13 cellular contexts compared by ENCODE assay signal in the genomic region with DNA sequence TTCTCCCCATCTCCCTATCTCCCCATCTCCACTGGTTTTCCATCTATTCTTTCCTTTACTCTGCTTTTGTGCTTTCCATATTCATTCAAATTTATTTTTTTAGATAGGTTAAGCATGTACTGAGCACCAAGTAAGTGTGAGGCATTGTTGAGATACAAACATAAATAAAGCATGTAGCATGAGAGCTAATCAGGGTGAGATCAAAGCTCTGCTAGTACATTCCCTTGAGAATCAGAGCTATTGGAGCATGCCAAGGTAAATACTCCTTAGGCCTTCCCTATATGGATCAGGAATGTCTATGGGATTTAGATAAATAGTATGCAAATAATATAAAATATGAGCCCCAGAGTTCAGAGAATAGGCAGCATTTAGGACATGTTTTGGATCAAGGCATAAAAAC. TPM values are rescaled to one million over a fixed set of nuclear protein-coding genes. Genes with fewer than 3 reads are reported as not detected.
A peak's percentile ranks its signal among the peaks of the same experiment; 100 is the strongest.
DNase-seq lines count a peak whose midpoint lies in the region; ATAC-seq and TF ChIP-seq lines count a peak whose summit lies in the region.
"Had no signal": no experiment of that assay in that cellular context is flagged by ENCODE, and none has a peak within 500 bp of the region (broad histone marks: within the 10 kb centered on the region; RNA-seq: fewer than 3 reads in every experiment).

No MANE protein-coding gene starts in this region.

- no peak overlapping the region for H3K23ac ChIP-seq in mesenchymal stem cell (ENCODE audit: low read length in 2 of 2)

- no peak for TF ChIP-seq CTCF in upper lobe of right lung (IDR thresholded peaks at IDR 0.05)

- H3K4me3 ChIP-seq in mesenchymal stem cell (ENCODE audit: insufficient read depth in 1 of 2, low read depth in 1 of 2, low read length in 2 of 2) = no peak overlapping the region
- H3K4me3 ChIP-seq in upper lobe of right lung = no peak overlapping the region

- ATAC-seq in upper lobe of right lung (no peak), HG03520 (IDR thresholded peaks at IDR 0.05; ENCODE audit: unreplicated experiment) (no peak)
- ATAC-seq: activated CD8-positive, alpha-beta memory T cell treated with anti-CD3 and anti-CD28 coated beads, Interleukin-2, amount 10 ng/mL, durations not matched to agents 7 days and 5 days; HCT116; stimulated activated memory B cell treated with anti-CD40 and anti-IgM and Interleukin-4, amounts not matched to agents 10 μg/mL and 1 μg/mL and 100 μg/mL, for 72 hours; WTC11 had no signal

- H2BK12ac ChIP-seq in mesenchymal stem cell (ENCODE audit: low read length in 2 of 2) = no peak overlapping the region

- H3K36me3 ChIP-seq in mesenchymal stem cell (ENCODE audit: control insufficient read depth in 1 of 2, insufficient read depth in 2 of 2, low read depth in 1 of 2, low read length in 2 of 2) = no peaks in the 10 kb centered on the region
- no peaks in the 10 kb centered on the region for H3K36me3 ChIP-seq in upper lobe of right lung

- no peak overlapping the region for H3K14ac ChIP-seq in mesenchymal stem cell (ENCODE audit: low read length in 2 of 2)

- H3K9ac ChIP-seq in mesenchymal stem cell (ENCODE audit: low read length) = peak overlapping the region; percentile 64
- H3K9ac ChIP-seq: KMS-11 had no signal

- DNase-seq in NCI-H82 (lab: John Stamatoyannopoulos, UW) (peak; percentile 28), NCI-H82 treated with DMSO at 0.1 percent for 48 hours (lab: John Stamatoyannopoulos, UW; ENCODE audit: unreplicated experiment) (no peak), astrocyte of the hippocampus (ENCODE audit: low read depth, low spot score) (peak; percentile 44), mesenchymal stem cell (no peak), upper lobe of right lung (no peak), iPS-NIHi7 (ENCODE audit: extremely low spot score) (no peak)
- DNase-seq in activated CD4-positive, alpha-beta T cell treated with anti-CD3 and anti-CD28 coated beads, Interleukin-2, amount 50 U/mL, for 48 hours = no peak
- DNase-seq: activated CD8-positive, alpha-beta memory T cell treated with anti-CD3 and anti-CD28 coated beads, Interleukin-2, amount 10 ng/mL, durations not matched to agents 7 days and 5 days had no signal

- no peak overlapping the region for H4K91ac ChIP-seq in mesenchymal stem cell (ENCODE audit: low read length)

- H2AFZ ChIP-seq in mesenchymal stem cell (ENCODE audit: low read depth, low read length) = no peak overlapping the region

- H3K79me1 ChIP-seq in mesenchymal stem cell (replicated peaks; ENCODE audit: low read length, poor library complexity, severe bottlenecking) = peaks cover 9% of the 10 kb centered on the region

- H2BK5ac ChIP-seq in mesenchymal stem cell (ENCODE audit: low read depth, low read length, poor library complexity, severe bottlenecking) = no peak overlapping the region

- H2BK15ac ChIP-seq in mesenchymal stem cell (ENCODE audit: low read depth, poor library complexity, severe bottlenecking) = no peak overlapping the region

- H3K27ac ChIP-seq in mesenchymal stem cell (ENCODE audit: low read length, poor library complexity, severe bottlenecking) (no peak overlapping the region), upper lobe of right lung (peak overlapping the region; percentile 24)
- H3K27ac ChIP-seq: KMS-11 had no signal

- no peak overlapping the region for H2BK120ac ChIP-seq in mesenchymal stem cell (ENCODE audit: low read depth, low read length)

- intact Hi-C loops in upper lobe of right lung (cut with DNase I) = no loop called here

- no peak overlapping the region for H3K18ac ChIP-seq in mesenchymal stem cell (ENCODE audit: low read depth in 1 of 2, low read length in 2 of 2)

- H2AK5ac ChIP-seq in mesenchymal stem cell (ENCODE audit: low read length, severe bottlenecking) = no peak overlapping the region

- H3K4ac ChIP-seq in mesenchymal stem cell (ENCODE audit: low read depth in 1 of 2, low read length in 2 of 2) = no peak overlapping the region

- H3K27me3 ChIP-seq in mesenchymal stem cell (ENCODE audit: control insufficient read depth in 1 of 2, insufficient read depth in 1 of 2, low read length in 2 of 2) (no peaks in the 10 kb centered on the region), upper lobe of right lung (no peaks in the 10 kb centered on the region)

- H3K9me3 ChIP-seq in mesenchymal stem cell (ENCODE audit: control insufficient read depth, low read length) (no peaks in the 10 kb centered on the region), upper lobe of right lung (no peaks in the 10 kb centered on the region)

- no peaks in the 10 kb centered on the region for H3K4me1 ChIP-seq in mesenchymal stem cell (ENCODE audit: control insufficient read depth, insufficient read depth, low read depth, low read length)
- peaks cover 37% of the 10 kb centered on the region for H3K4me1 ChIP-seq in upper lobe of right lung

- H3K4me2 ChIP-seq in mesenchymal stem cell (ENCODE audit: low read length, poor library complexity, severe bottlenecking) = no peak overlapping the region
- H3K4me2 ChIP-seq: KMS-11 had no signal

- H4K8ac ChIP-seq in mesenchymal stem cell (ENCODE audit: low read length) = no peak overlapping the region

RNA-seq across cellular contexts. Expression of a gene that starts 25.3 kb away (rescaled TPM):
- 34.4 TPM for polyA plus RNA-seq in mesenchymal stem cell (2013, experiment 1 of 2)
- polyA plus RNA-seq in mesenchymal stem cell (2013, experiment 2 of 2) = 34.0 TPM
- total RNA-seq in upper lobe of right lung = 36.2 TPM

RNA-seq across cellular contexts. Expression of a gene that starts 25.7 kb away (rescaled TPM):
- polyA plus RNA-seq in mesenchymal stem cell (2013, experiment 1 of 2) = 0.72 TPM
- 0.67 TPM for polyA plus RNA-seq in mesenchymal stem cell (2013, experiment 2 of 2)
- 1.9 TPM for total RNA-seq in upper lobe of right lung

Comparison
In these comparisons a context has a peak if more than half of its experiments do, and no peak if none do; other contexts are left out.
1. DNase-seq: peak in NCI-H82 (single experiment) and astrocyte of the hippocampus (single experiment); none in NCI-H82 treated with DMSO at 0.1 percent for 48 hours (single experiment), mesenchymal stem cell (single experiment), upper lobe of right lung (single experiment), activated CD4-positive, alpha-beta T cell treated with anti-CD3 and anti-CD28 coated beads, Interleukin-2, amount 50 U/mL, for 48 hours (0 of 2) and iPS-NIHi7 (single experiment).